Comparison of ENCODE assay signal across 13 cellular contexts in genomic region chr18:48791636-48792105, GRCh38.
DNase-seq lines count a peak whose midpoint lies in the region; ATAC-seq and TF ChIP-seq lines count a peak whose summit lies in the region.
"Had no signal": no experiment of that assay in that cellular context is flagged by ENCODE, and none has a peak within 500 bp of the region (broad histone marks: within the 10 kb centered on the region; RNA-seq: fewer than 3 reads in every experiment).

No MANE protein-coding gene starts in this region.

- ATAC-seq in T-helper 17 cell (no peak), foreskin keratinocyte (peak; percentile 73), sciatic nerve (no peak), GM19395 (IDR thresholded peaks at IDR 0.05; ENCODE audit: unreplicated experiment) (no peak)

- no TSS peak for BruUV-seq in Caco-2 (replicated peaks; lab: Mats Ljungman, UMichigan)

- no peaks in the 10 kb centered on the region for H3K36me3 ChIP-seq in Caco-2 (ENCODE audit: control insufficient read depth, insufficient read depth, low read length)
- H3K36me3 ChIP-seq: BE2C had no signal

- no peaks in the 10 kb centered on the region for H3K9me3 ChIP-seq in Caco-2
- H3K9me3 ChIP-seq in T-helper 17 cell (ENCODE audit: control insufficient read depth, low read length, poor library complexity, severe bottlenecking), result no peaks in the 10 kb centered on the region
- H3K9me3 ChIP-seq: BE2C had no signal

- no peak overlapping the region for H3K4me3 ChIP-seq in Caco-2 (ENCODE audit: low read depth, low read length)
- H3K4me3 ChIP-seq: lung had no signal

- H3K27me3 Mint-ChIP-seq in Caco-2 (ENCODE audit: insufficient read depth, unreplicated experiment), result no peaks in the 10 kb centered on the region
- no peaks in the 10 kb centered on the region for H3K27me3 Mint-ChIP-seq in T-helper 17 cell

- TF ChIP-seq CTCF in Caco-2 (IDR thresholded peaks at IDR 0.05; ENCODE audit: insufficient read depth in 1 of 2, low read depth in 1 of 2, low read length in 1 of 2, severe bottlenecking in 1 of 2, unreplicated experiment in 1 of 2) (no peak), foreskin keratinocyte (conservative IDR thresholded peaks at IDR 0.05) (no peak)

- peaks cover 8% of the 10 kb centered on the region for H3K36me3 Mint-ChIP-seq in Caco-2 (ENCODE audit: insufficient read depth, unreplicated experiment)
- no peaks in the 10 kb centered on the region for H3K36me3 Mint-ChIP-seq in T-helper 17 cell (ENCODE audit: low read depth)

- intact Hi-C loops in Caco-2 (cut with micrococcal nuclease; ENCODE audit: unreplicated experiment) (no loop called here), sciatic nerve (cut with DNase I) (no loop called here)

- CTCF ChIA-PET in Caco-2 (lab: Charles Lee), result no interaction called here

- DNase-seq in Caco-2 (no peak), T-helper 17 cell (no peak), foreskin keratinocyte (peak; percentile 12 to 66), sciatic nerve (ENCODE audit: low spot score) (peak; percentile 35), AG08395 (ENCODE audit: low spot score) (no peak), HCEC 1CT (no peak), NCI-H446 treated with DMSO at 0.1 percent for 48 hours (lab: John Stamatoyannopoulos, UW) (no peak)
- DNase-seq: BE2C, cortex of kidney, NCI-H1105 treated with DMSO at 0.1 percent for 48 hours had no signal

- H3K4me3 Mint-ChIP-seq in Caco-2 (ENCODE audit: unreplicated experiment) (no peak overlapping the region), T-helper 17 cell (no peak overlapping the region)

- H3K27ac Mint-ChIP-seq in Caco-2 (ENCODE audit: unreplicated experiment) (peak overlapping the region; percentile 42), T-helper 17 cell (peak overlapping the region; percentile 25)

- H3K27ac ChIP-seq in foreskin keratinocyte, result no peak overlapping the region
- H3K27ac ChIP-seq: VCaP had no signal

- POLR2A ChIA-PET in Caco-2 (lab: Charles Lee), result no interaction called here

- H3K4me1 Mint-ChIP-seq in Caco-2 (ENCODE audit: low read depth, unreplicated experiment) (no peaks in the 10 kb centered on the region), T-helper 17 cell (peaks cover 18% of the 10 kb centered on the region)

- H3K4me1 ChIP-seq in Caco-2 (no peaks in the 10 kb centered on the region), foreskin keratinocyte (no peaks in the 10 kb centered on the region)

- H3K27me3 ChIP-seq in Caco-2 (replicated peaks; ENCODE audit: control insufficient read depth, insufficient read depth, low read length) (no peaks in the 10 kb centered on the region), foreskin keratinocyte (no peaks in the 10 kb centered on the region)
- H3K27me3 ChIP-seq: BE2C had no signal

- H3K9me3 Mint-ChIP-seq in Caco-2 (ENCODE audit: unreplicated experiment), result peaks cover 6% of the 10 kb centered on the region

Comparison
In these comparisons a context has a peak if more than half of its experiments do, and no peak if none do; other contexts are left out.
1. DNase-seq: peak in foreskin keratinocyte (2 of 2) and sciatic nerve (single experiment); none in Caco-2 (0 of 2), T-helper 17 cell (0 of 3), AG08395 (single experiment), HCEC 1CT (single experiment) and NCI-H446 treated with DMSO at 0.1 percent for 48 hours (single experiment).